Comparison of ENCODE assay signal across 26 cellular contexts in the genomic region with DNA sequence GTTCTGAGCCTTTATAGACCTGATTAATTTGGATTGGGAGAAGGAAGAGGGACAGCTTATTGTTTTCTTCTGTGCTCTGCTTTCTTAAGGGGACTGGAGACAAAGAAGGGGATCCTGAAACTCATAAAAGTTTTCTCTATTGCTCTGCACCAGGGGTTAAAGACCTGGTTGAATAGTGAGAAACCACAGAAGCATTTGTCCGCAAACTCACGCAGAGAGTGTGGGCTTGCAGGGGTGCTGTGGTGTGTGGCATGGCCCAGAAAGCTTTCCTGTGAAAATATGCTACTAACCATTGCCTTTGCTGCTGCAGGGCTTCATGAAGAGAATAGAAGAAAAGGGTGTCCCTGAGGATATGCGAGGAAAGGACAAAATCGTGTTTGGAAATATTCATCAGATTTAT.
"Had no signal": no experiment of that assay in that cellular context is flagged by ENCODE, and none has a peak within 500 bp of the region (broad histone marks: within the 10 kb centered on the region; RNA-seq: fewer than 3 reads in every experiment).

No MANE protein-coding gene starts in this region.

- DNase-seq: activated CD4-positive, alpha-beta T cell treated with anti-CD3 and anti-CD28 coated beads, Interleukin-2, amount 10 ng/mL, durations not matched to agents 24 days and 14 days; activated CD4-positive, alpha-beta T cell treated with anti-CD3 and anti-CD28 coated beads, Interleukin-2, amount 50 U/mL, for 48 hours; activated CD8-positive, alpha-beta memory T cell treated with anti-CD3 and anti-CD28 coated beads for 24 hours; activated CD8-positive, alpha-beta memory T cell treated with anti-CD3 and anti-CD28 coated beads, Interleukin-2, amount 10 ng/mL, durations not matched to agents 7 days and 5 days; activated CD8-positive, alpha-beta memory T cell treated with anti-CD3 and anti-CD28 coated beads, Interleukin-2, amount 50 U/mL, for 48 hours; activated gamma-delta T cell treated with Interleukin-2 at 50 U/mL for 16 hours; activated naive CD4-positive, alpha-beta T cell treated with anti-CD3 and anti-CD28 coated beads, Interleukin-2, amount 10 ng/mL, durations not matched to agents 7 days and 5 days; activated naive CD8-positive, alpha-beta T cell treated with anti-CD3 and anti-CD28 coated beads, Interleukin-2, amount 50 U/mL, for 24 hours; anterior cingulate cortex; caudate nucleus; cerebellar nuclear complex; Karpas-422; KBM-7; NCI-H1048; NCI-H1105 treated with DMSO at 0.1 percent for 48 hours; NCI-H1436; NCI-H1694; NCI-H1930; NCI-H2081 treated with DMSO at 0.1 percent for 48 hours; NCI-H345; NCI-H524 treated with DMSO at 0.1 percent for 48 hours; NK-92 treated with Interleukin-12 subunit alpha and Interleukin-12 subunit beta, amount 100 ng/mL, for 24 hours; Right ventricle myocardium superior; T1000 had no signal

- H3K27ac Mint-ChIP-seq: activated CD4-positive, alpha-beta T cell treated with anti-CD3 and anti-CD28 coated beads, Interleukin-2, amount 10 ng/mL, durations not matched to agents 24 days and 14 days; activated CD8-positive, alpha-beta memory T cell treated with anti-CD3 and anti-CD28 coated beads, Interleukin-2, amount 10 ng/mL, durations not matched to agents 7 days and 5 days; activated naive CD4-positive, alpha-beta T cell treated with anti-CD3 and anti-CD28 coated beads, Interleukin-2, amount 10 ng/mL, durations not matched to agents 7 days and 5 days; activated naive CD8-positive, alpha-beta T cell; activated naive CD8-positive, alpha-beta T cell treated with anti-CD3 and anti-CD28 coated beads, Interleukin-2, amount 50 U/mL, for 24 hours; brain had no signal

- H3K4me1 Mint-ChIP-seq: activated CD8-positive, alpha-beta memory T cell treated with anti-CD3 and anti-CD28 coated beads, Interleukin-2, amount 10 ng/mL, durations not matched to agents 7 days and 5 days had no signal

- ATAC-seq: activated CD8-positive, alpha-beta memory T cell treated with anti-CD3 and anti-CD28 coated beads, Interleukin-2, amount 10 ng/mL, durations not matched to agents 7 days and 5 days; activated naive CD8-positive, alpha-beta T cell treated with anti-CD3 and anti-CD28 coated beads, Interleukin-2, amount 50 U/mL, for 24 hours had no signal

- H3K27me3 Mint-ChIP-seq: activated naive CD8-positive, alpha-beta T cell treated with anti-CD3 and anti-CD28 coated beads, Interleukin-2, amount 50 U/mL, for 24 hours; brain had no signal

- H3K9me3 Mint-ChIP-seq: activated CD4-positive, alpha-beta T cell treated with anti-CD3 and anti-CD28 coated beads, Interleukin-2, amount 10 ng/mL, durations not matched to agents 24 days and 14 days; activated naive CD4-positive, alpha-beta T cell treated with anti-CD3 and anti-CD28 coated beads, Interleukin-2, amount 10 ng/mL, durations not matched to agents 7 days and 5 days; activated naive CD8-positive, alpha-beta T cell treated with anti-CD3 and anti-CD28 coated beads, Interleukin-2, amount 50 U/mL, for 24 hours; brain had no signal

- H3K4me3 Mint-ChIP-seq: activated CD4-positive, alpha-beta T cell treated with anti-CD3 and anti-CD28 coated beads, Interleukin-2, amount 10 ng/mL, durations not matched to agents 24 days and 14 days; activated CD8-positive, alpha-beta memory T cell treated with anti-CD3 and anti-CD28 coated beads, Interleukin-2, amount 10 ng/mL, durations not matched to agents 7 days and 5 days; activated naive CD4-positive, alpha-beta T cell treated with anti-CD3 and anti-CD28 coated beads, Interleukin-2, amount 10 ng/mL, durations not matched to agents 7 days and 5 days; activated naive CD8-positive, alpha-beta T cell; activated naive CD8-positive, alpha-beta T cell treated with anti-CD3 and anti-CD28 coated beads, Interleukin-2, amount 50 U/mL, for 24 hours; brain had no signal

- H3K36me3 Mint-ChIP-seq: activated CD8-positive, alpha-beta memory T cell treated with anti-CD3 and anti-CD28 coated beads, Interleukin-2, amount 10 ng/mL, durations not matched to agents 7 days and 5 days had no signal
